20 cellular contexts compared by ENCODE assay signal in the genomic region with DNA sequence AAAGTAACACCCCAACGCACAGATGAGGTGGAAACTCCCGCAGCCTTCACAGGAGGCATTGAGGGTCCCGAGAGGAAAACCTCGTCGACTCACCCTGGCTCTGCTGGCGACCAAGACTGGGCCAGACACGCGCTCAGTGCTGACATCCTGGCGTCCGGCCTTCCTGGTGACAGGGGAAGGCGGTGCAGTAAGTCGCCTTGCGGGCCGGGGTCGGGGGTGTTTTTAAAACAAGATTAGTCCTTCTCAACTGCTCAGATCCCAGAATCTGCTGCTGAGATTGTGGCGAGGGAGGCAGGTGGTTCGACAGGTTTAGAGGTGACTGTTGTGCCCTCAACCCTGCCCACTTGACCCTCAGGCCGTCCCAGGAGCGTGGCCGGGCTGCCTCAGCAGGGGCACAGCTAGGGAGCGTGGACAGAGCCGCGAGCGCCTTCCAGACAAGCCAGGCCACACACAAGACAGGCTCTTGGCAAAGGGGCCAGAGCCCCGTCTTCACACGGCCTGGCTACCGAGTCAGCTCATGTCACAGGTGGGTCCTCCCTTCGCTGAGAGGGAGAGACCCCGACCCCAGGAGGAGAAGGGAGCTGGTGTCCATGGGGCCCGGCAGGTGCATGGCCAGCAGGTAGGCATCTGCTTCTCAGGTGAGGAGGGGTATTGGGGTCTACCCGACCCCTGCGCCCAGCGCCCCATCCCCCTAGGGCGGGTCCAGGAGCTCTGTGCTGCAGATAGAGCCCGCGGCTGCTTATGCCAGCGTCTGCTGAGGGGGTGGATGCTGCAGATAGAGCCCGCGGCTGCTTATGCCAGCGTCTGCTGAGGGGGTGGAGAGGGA.
DNase-seq lines count a peak whose midpoint lies in the region; ATAC-seq and TF ChIP-seq lines count a peak whose summit lies in the region.
"Had no signal": no experiment of that assay in that cellular context is flagged by ENCODE, and none has a peak within 500 bp of the region (broad histone marks: within the 10 kb centered on the region; RNA-seq: fewer than 3 reads in every experiment).

No MANE protein-coding gene starts in this region.

- POLR2A ChIA-PET in SK-N-SH (lab: Yijun Ruan, JAX) = no interaction called here

- H3K4me2 ChIP-seq in GM23338 (no peak overlapping the region), SK-N-SH (no peak overlapping the region)
- H3K4me2 ChIP-seq: KMS-11, PC-9 had no signal

- H3K4me1 ChIP-seq in GM23338 (ENCODE audit: insufficient read depth) = peaks cover 2% of the 10 kb centered on the region; the same call in 1 of the 2 replicates
- H3K4me1 ChIP-seq in SK-N-SH (ENCODE audit: control insufficient read depth in 1 of 2, insufficient read depth in 2 of 2, low read depth in 1 of 2, low read length in 1 of 2) = peaks cover 0 to 8% of the 10 kb centered on the region in 2 experiments; a peak in 1 of 4 replicates
- no peaks in the 10 kb centered on the region for H3K4me1 ChIP-seq in mucosa of descending colon (ENCODE audit: low read depth)
- H3K4me1 ChIP-seq in esophagus squamous epithelium = no peaks in the 10 kb centered on the region

- no peak for TF ChIP-seq RAD21 in SK-N-SH (IDR thresholded peaks at IDR 0.05; ENCODE audit: low read length)

- DNase-seq in GM23338 (ENCODE audit: low spot score) (no peak), SK-N-SH (peak; percentile 65), mucosa of descending colon (no peak), A172 (ENCODE audit: low spot score) (no peak), KG1 (lab: John Stamatoyannopoulos, UW) (no peak), esophagus squamous epithelium (lab: John Stamatoyannopoulos, UW) (no peak)
- DNase-seq: CD4-positive, CD25-positive, alpha-beta regulatory T cell; DMS79 treated with DMSO at 0.1 percent for 48 hours; H7; NCI-H1105; NCI-H146; NCI-H2029; NCI-H2227 treated with DMSO at 0.1 percent for 48 hours; NCI-H510A treated with DMSO at 0.1 percent for 48 hours; NCI-H748 treated with DMSO at 0.1 percent for 48 hours; PC-9; RPMI8226; SHP77 treated with DMSO at 0.1 percent for 48 hours had no signal

- peaks cover 40% of the 10 kb centered on the region; the same call in 1 of the 2 replicates for H3F3A ChIP-seq in GM23338 (replicated peaks; ENCODE audit: low read depth)
- H3F3A ChIP-seq in SK-N-SH (replicated peaks; ENCODE audit: insufficient read depth) = no peaks in the 10 kb centered on the region

- H3K9me3 ChIP-seq in SK-N-SH = no peaks in the 10 kb centered on the region
- no peaks in the 10 kb centered on the region for H3K9me3 ChIP-seq in mucosa of descending colon
- H3K9me3 ChIP-seq in esophagus squamous epithelium = no peaks in the 10 kb centered on the region

- H3K9me2 ChIP-seq in GM23338 (ENCODE audit: insufficient read depth) (no peaks in the 10 kb centered on the region), SK-N-SH (no peaks in the 10 kb centered on the region)

- peaks cover 9% of the 10 kb centered on the region for H3K4me1 Mint-ChIP-seq in GM23338
- no peaks in the 10 kb centered on the region for H3K4me1 Mint-ChIP-seq in stimulated activated memory B cell treated with anti-CD40 and anti-IgM and Interleukin-4, amounts not matched to agents 10 μg/mL and 1 μg/mL and 100 μg/mL, for 72 hours

- H4K20me1 ChIP-seq in GM23338 (replicated peaks; ENCODE audit: insufficient read depth) = peaks cover 16% of the 10 kb centered on the region
- H4K20me1 ChIP-seq in SK-N-SH (ENCODE audit: insufficient read depth) = peaks cover 6% of the 10 kb centered on the region; the same call in 1 of the 2 replicates

- no peak for TF ChIP-seq EP300 in SK-N-SH (IDR thresholded peaks at IDR 0.05; ENCODE audit: borderline replicate concordance in 1 of 2, low read depth in 1 of 2, low read length in 1 of 2)

- H3K79me2 ChIP-seq in GM23338 (replicated peaks; ENCODE audit: insufficient read depth) (peaks cover 22% of the 10 kb centered on the region), SK-N-SH (ENCODE audit: insufficient read depth) (no peaks in the 10 kb centered on the region)

- peaks cover 19% of the 10 kb centered on the region for H3K36me3 ChIP-seq in GM23338 (ENCODE audit: insufficient read depth)
- H3K36me3 ChIP-seq in SK-N-SH (replicated peaks in 1 of 2; ENCODE audit: control insufficient read depth in 1 of 2, insufficient read depth in 2 of 2, low read length in 1 of 2) = peaks cover 11 to 53% of the 10 kb centered on the region in 2 experiments
- no peaks in the 10 kb centered on the region for H3K36me3 ChIP-seq in mucosa of descending colon (ENCODE audit: low read depth)
- peaks cover 9 to 78% (median 12%) of the 10 kb centered on the region in 3 donors for H3K36me3 ChIP-seq in esophagus squamous epithelium

- no peaks in the 10 kb centered on the region for H3K27me3 ChIP-seq in GM23338 (ENCODE audit: insufficient read depth)
- no peaks in the 10 kb centered on the region for H3K27me3 ChIP-seq in SK-N-SH (ENCODE audit: insufficient read depth)
- H3K27me3 ChIP-seq in esophagus squamous epithelium = no peaks in the 10 kb centered on the region

- CTCF ChIA-PET in SK-N-SH (lab: Yijun Ruan, JAX) = interaction anchor here (1.0 to 1.6 kb wide), 4 partner anchors 12 to 457 kb away, joined by 3 to 5 read pairs (median 4); no protein-coding TSS in a partner anchor

- 84% methylated on average over 34 of the region's 40 CpGs for WGBS in SK-N-SH (ENCODE audit: low lambda C conversion rate)
- WGBS in esophagus squamous epithelium, 2 donors = 94% methylated on average over 14 to 17 of the region's 40 CpGs

- peaks cover 34% of the 10 kb centered on the region for H3K36me3 Mint-ChIP-seq in GM23338 (ENCODE audit: low read depth)
- peaks cover 41% of the 10 kb centered on the region for H3K36me3 Mint-ChIP-seq in stimulated activated memory B cell treated with anti-CD40 and anti-IgM and Interleukin-4, amounts not matched to agents 10 μg/mL and 1 μg/mL and 100 μg/mL, for 72 hours

- no peak overlapping the region for H3K27ac Mint-ChIP-seq in GM23338
- no peak overlapping the region for H3K27ac Mint-ChIP-seq in stimulated activated memory B cell treated with anti-CD40 and anti-IgM and Interleukin-4, amounts not matched to agents 10 μg/mL and 1 μg/mL and 100 μg/mL, for 72 hours

- H2AFZ ChIP-seq in GM23338 = no peak overlapping the region
- no peak overlapping the region for H2AFZ ChIP-seq in SK-N-SH (ENCODE audit: low read depth)
- H2AFZ ChIP-seq: PC-9 had no signal

- no peak overlapping the region for H3K9ac ChIP-seq in SK-N-SH
- H3K9ac ChIP-seq: KMS-11 had no signal

- H3K27ac ChIP-seq in GM23338 (ENCODE audit: low read depth) = peak overlapping the region; percentile 85; the same call in 1 of the 2 replicates
- no peak overlapping the region for H3K27ac ChIP-seq in SK-N-SH (ENCODE audit: low read depth in 2 of 2, low read length in 1 of 2)
- H3K27ac ChIP-seq in esophagus squamous epithelium = no peak overlapping the region
- H3K27ac ChIP-seq: KMS-11, PC-9 had no signal

- no peak overlapping the region for H3K4me3 Mint-ChIP-seq in GM23338
- H3K4me3 Mint-ChIP-seq in stimulated activated memory B cell treated with anti-CD40 and anti-IgM and Interleukin-4, amounts not matched to agents 10 μg/mL and 1 μg/mL and 100 μg/mL, for 72 hours = no peak overlapping the region
- H3K4me3 Mint-ChIP-seq: CD4-positive, CD25-positive, alpha-beta regulatory T cell had no signal

- intact Hi-C loops in mucosa of descending colon (cut with DNase I, micrococcal nuclease) (no loop called here), esophagus squamous epithelium (cut with DNase I) (no loop called here)

- no peak for TF ChIP-seq POLR2A in esophagus squamous epithelium (IDR thresholded peaks at IDR 0.05)

- H3K4me3 ChIP-seq in GM23338 (no peak overlapping the region), SK-N-SH (ENCODE audit: low read depth in 2 of 2, low read length in 1 of 2) (no peak overlapping the region), mucosa of descending colon (no peak overlapping the region), esophagus squamous epithelium (no peak overlapping the region)
- H3K4me3 ChIP-seq: PC-9 had no signal

- peaks cover 13% of the 10 kb centered on the region for H3K27me3 Mint-ChIP-seq in GM23338 (ENCODE audit: insufficient read depth, low read depth, poor library complexity)
- H3K27me3 Mint-ChIP-seq in stimulated activated memory B cell treated with anti-CD40 and anti-IgM and Interleukin-4, amounts not matched to agents 10 μg/mL and 1 μg/mL and 100 μg/mL, for 72 hours = no peaks in the 10 kb centered on the region
- H3K27me3 Mint-ChIP-seq: CD4-positive, CD25-positive, alpha-beta regulatory T cell had no signal

- TF ChIP-seq CTCF in GM23338 (conservative IDR thresholded peaks at IDR 0.05; ENCODE audit: low read depth in 2 of 2) (no peak), SK-N-SH (IDR thresholded peaks at IDR 0.05) (no peak), mucosa of descending colon (IDR thresholded peaks at IDR 0.05) (no peak), esophagus squamous epithelium (IDR thresholded peaks at IDR 0.05) (no peak)

- ATAC-seq in GM23338 = no peak; the same call in 2 of the 3 replicates
- ATAC-seq in mucosa of descending colon = peak; percentile 17
- ATAC-seq in stimulated activated memory B cell treated with anti-CD40 and anti-IgM and Interleukin-4, amounts not matched to agents 10 μg/mL and 1 μg/mL and 100 μg/mL, for 72 hours = peak; percentile 28

- H3K9me3 Mint-ChIP-seq in GM23338 = no peaks in the 10 kb centered on the region
- H3K9me3 Mint-ChIP-seq in stimulated activated memory B cell treated with anti-CD40 and anti-IgM and Interleukin-4, amounts not matched to agents 10 μg/mL and 1 μg/mL and 100 μg/mL, for 72 hours = no peaks in the 10 kb centered on the region
- H3K9me3 Mint-ChIP-seq: CD4-positive, CD25-positive, alpha-beta regulatory T cell had no signal

TF ChIP-seq in GM23338, 12 proteins besides CTCF, POLR2A, EP300 and RAD21:
- TF ChIP-seq EZH2 (IDR thresholded peaks at IDR 0.05; ENCODE audit: low read depth, unreplicated experiment) (no peak), POLR2AphosphoS5 (IDR thresholded peaks at IDR 0.05; ENCODE audit: low read depth) (peak; percentile 14; the same call in 1 of the 2 replicates)

TF ChIP-seq in SK-N-SH, 30 proteins besides CTCF, POLR2A, EP300 and RAD21 (continues in another document):
- TF ChIP-seq ELF1 (IDR thresholded peaks at IDR 0.05) (no peak), FOXM1 (IDR thresholded peaks at IDR 0.05; ENCODE audit: low read depth) (no peak), YY1 (IDR thresholded peaks at IDR 0.05; ENCODE audit: low read depth) (no peak), POLR2AphosphoS5 (IDR thresholded peaks at IDR 0.05; ENCODE audit: low read depth, low read length) (no peak), TAF1 (IDR thresholded peaks at IDR 0.05; ENCODE audit: borderline replicate concordance, low read depth, low read length) (no peak), SIN3A (IDR thresholded peaks at IDR 0.05; ENCODE audit: borderline replicate concordance, low read depth, low read length) (no peak)
- TF ChIP-seq, protein P1, sequence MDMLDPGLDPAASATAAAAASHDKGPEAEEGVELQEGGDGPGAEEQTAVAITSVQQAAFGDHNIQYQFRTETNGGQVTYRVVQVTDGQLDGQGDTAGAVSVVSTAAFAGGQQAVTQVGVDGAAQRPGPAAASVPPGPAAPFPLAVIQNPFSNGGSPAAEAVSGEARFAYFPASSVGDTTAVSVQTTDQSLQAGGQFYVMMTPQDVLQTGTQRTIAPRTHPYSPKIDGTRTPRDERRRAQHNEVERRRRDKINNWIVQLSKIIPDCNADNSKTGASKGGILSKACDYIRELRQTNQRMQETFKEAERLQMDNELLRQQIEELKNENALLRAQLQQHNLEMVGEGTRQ (IDR thresholded peaks at IDR 0.05; ENCODE audit: borderline replicate concordance, low read depth, low read length) = no peak
